In genomic region chr4:7063362-7063761, GRCh38 we compare ENCODE assay signal across 12 cellular contexts. TPM values are rescaled to one million over a fixed set of nuclear protein-coding genes. Genes with fewer than 3 reads are reported as not detected.
DNase-seq lines count a peak whose midpoint lies in the region; ATAC-seq and TF ChIP-seq lines count a peak whose summit lies in the region.
"Had no signal": no experiment of that assay in that cellular context is flagged by ENCODE, and none has a peak within 500 bp of the region (broad histone marks: within the 10 kb centered on the region; RNA-seq: fewer than 3 reads in every experiment).

No MANE protein-coding gene starts in this region.

- POLR2A ChIA-PET in activated CD8-positive, alpha-beta T cell treated with anti-CD3 and anti-CD28 coated beads for 36 hours (lab: Charles Lee) = interaction anchor here (0.7 to 10.2 kb wide), 5 partner anchors 8 to 100 kb away, joined by 3 to 67 read pairs (median 3); partner anchors contain the start of gene TADA2B

- H3K27ac Mint-ChIP-seq in HFFc6 = peak overlapping the region; percentile 31; the same call in 1 of the 2 replicates
- peak overlapping the region; percentile 66 for H3K27ac Mint-ChIP-seq in activated CD8-positive, alpha-beta T cell treated with anti-CD3 and anti-CD28 coated beads for 36 hours

- DNase-seq in activated effector memory CD4-positive, alpha-beta T cell treated with anti-CD3 and anti-CD28 coated beads, Interleukin-2, amount 50 U/mL, for 16 hours = peak; percentile 25
- DNase-seq in activated effector memory CD4-positive, alpha-beta T cell treated with Interleukin-2 at 50 U/mL for 16 hours = no peak
- DNase-seq in HFFc6 (no peak), sigmoid colon (peak; percentile 60)
- DNase-seq in activated CD8-positive, alpha-beta T cell treated with anti-CD3 and anti-CD28 coated beads for 36 hours = no peak
- DNase-seq: DMS153, MM.1S, NCI-H1105 treated with DMSO at 0.1 percent for 48 hours, NCI-H1930, NCI-H510A treated with DMSO at 0.1 percent for 48 hours had no signal

- CTCF ChIA-PET in activated CD8-positive, alpha-beta T cell treated with anti-CD3 and anti-CD28 coated beads for 36 hours (lab: Charles Lee) = interaction anchor here (1.2 kb wide), 1 partner anchor 20 kb away, joined by 3 read pairs; the partner anchor contains the start of gene TADA2B

- no peak for TF ChIP-seq CTCF in HFFc6 (IDR thresholded peaks at IDR 0.05)
- no peak for TF ChIP-seq CTCF in activated CD8-positive, alpha-beta T cell treated with anti-CD3 and anti-CD28 coated beads for 36 hours (IDR thresholded peaks at IDR 0.05)
- TF ChIP-seq CTCF in sigmoid colon (IDR thresholded peaks at IDR 0.05) = no peak

- peaks cover 21% of the 10 kb centered on the region for H3K4me1 Mint-ChIP-seq in HFFc6 (ENCODE audit: low read depth)
- peaks cover 40% of the 10 kb centered on the region for H3K4me1 Mint-ChIP-seq in activated CD8-positive, alpha-beta T cell treated with anti-CD3 and anti-CD28 coated beads for 36 hours (ENCODE audit: low read depth)

- peaks cover 0 to 21% (median 19%) of the 10 kb centered on the region in 4 donors for H3K4me1 ChIP-seq in sigmoid colon

- H3K27me3 ChIP-seq in sigmoid colon = no peaks in the 10 kb centered on the region

- TF ChIP-seq POLR2A in sigmoid colon (IDR thresholded peaks at IDR 0.05) = no peak

- H3K9me3 ChIP-seq in sigmoid colon = no peaks in the 10 kb centered on the region

- no peaks in the 10 kb centered on the region for H3K9me3 Mint-ChIP-seq in HFFc6
- H3K9me3 Mint-ChIP-seq in activated CD8-positive, alpha-beta T cell treated with anti-CD3 and anti-CD28 coated beads for 36 hours = no peaks in the 10 kb centered on the region

- intact Hi-C loops in activated CD8-positive, alpha-beta T cell treated with anti-CD3 and anti-CD28 coated beads for 36 hours (cut with micrococcal nuclease) = no loop called here
- intact Hi-C loops in sigmoid colon (cut with DNase I) = loop anchor here (10.0 kb wide), 1 partner anchor 419 kb away; the partner anchor contains the start of gene MRFAP1

- 80 to 90% methylated on average over 4 of the region's 4 CpGs for WGBS in sigmoid colon, 2 donors

- no peaks in the 10 kb centered on the region; the same call in 1 of the 2 replicates for H3K27me3 Mint-ChIP-seq in HFFc6 (ENCODE audit: insufficient read depth)
- H3K27me3 Mint-ChIP-seq in activated CD8-positive, alpha-beta T cell treated with anti-CD3 and anti-CD28 coated beads for 36 hours = no peaks in the 10 kb centered on the region

- no peak overlapping the region for H3K4me3 ChIP-seq in sigmoid colon

- peaks cover 34% of the 10 kb centered on the region for H3K36me3 Mint-ChIP-seq in HFFc6 (ENCODE audit: low read depth)
- H3K36me3 Mint-ChIP-seq in activated CD8-positive, alpha-beta T cell treated with anti-CD3 and anti-CD28 coated beads for 36 hours (ENCODE audit: low read depth) = peaks cover 68% of the 10 kb centered on the region

- H3K4me3 Mint-ChIP-seq in HFFc6 = no peak overlapping the region
- H3K4me3 Mint-ChIP-seq in activated CD8-positive, alpha-beta T cell treated with anti-CD3 and anti-CD28 coated beads for 36 hours = no peak overlapping the region

- no peak for ATAC-seq in activated CD8-positive, alpha-beta T cell treated with anti-CD3 and anti-CD28 coated beads for 36 hours
- ATAC-seq in HG02938 (IDR thresholded peaks at IDR 0.05; ENCODE audit: unreplicated experiment) (no peak), HG02588 (IDR thresholded peaks at IDR 0.05; ENCODE audit: unreplicated experiment) (no peak)

- TF ChIP-seq EP300 in sigmoid colon (IDR thresholded peaks at IDR 0.05) = no peak

- peaks cover 25 to 61% (median 43%) of the 10 kb centered on the region in 4 donors for H3K36me3 ChIP-seq in sigmoid colon

- H3K27ac ChIP-seq in sigmoid colon = no peak overlapping the region

RNA-seq across cellular contexts. Expression of gene GRPEL1, which starts 4.5 kb away (rescaled TPM):
- total RNA-seq in HFFc6 (2021; fragmentation: NEBNext Ultra II Directional; extraction: Animal tissue kit (Norgen Biotek cat#: 25700)) = 10 to 100 TPM; 43.1 to 62.1 (median 45.3) TPM
- total RNA-seq in activated CD8-positive, alpha-beta T cell treated with anti-CD3 and anti-CD28 coated beads for 36 hours = 10 to 100 TPM; 82.4 to 84.5 TPM
- total RNA-seq in sigmoid colon = 10 to 100 TPM in 3 of 4 donors, 1 to 10 TPM in 1; 7.5 to 23.2 (median 15.0) TPM
- polyA plus RNA-seq in sigmoid colon = 10 to 100 TPM; 30.6 to 34.7 (median 31.9) TPM

RNA-seq across cellular contexts. Expression of gene TADA2B, which starts 20.2 kb away (rescaled TPM):
- total RNA-seq in HFFc6 (2021; fragmentation: NEBNext Ultra II Directional; extraction: Animal tissue kit (Norgen Biotek cat#: 25700)) = 10 to 100 TPM; 15.5 to 19.9 (median 17.9) TPM
- 10 to 100 TPM in 1 of 2 experiments, 1 to 10 TPM in 1; 7.7 to 10.0 TPM for total RNA-seq in activated CD8-positive, alpha-beta T cell treated with anti-CD3 and anti-CD28 coated beads for 36 hours
- total RNA-seq in sigmoid colon = 10 to 100 TPM; 15.0 to 22.7 (median 17.2) TPM
- 10 to 100 TPM; 13.8 to 19.0 (median 16.6) TPM for polyA plus RNA-seq in sigmoid colon

Comparison
In these comparisons a context has a peak if more than half of its experiments do, and no peak if none do; other contexts are left out.
1. DNase-seq: peak in activated effector memory CD4-positive, alpha-beta T cell treated with anti-CD3 and anti-CD28 coated beads, Interleukin-2, amount 50 U/mL, for 16 hours (single experiment) and sigmoid colon (single experiment); none in activated effector memory CD4-positive, alpha-beta T cell treated with Interleukin-2 at 50 U/mL for 16 hours (single experiment), HFFc6 (single experiment) and activated CD8-positive, alpha-beta T cell treated with anti-CD3 and anti-CD28 coated beads for 36 hours (single experiment).